ENCODE assay signal across 1 cellular context in the genomic region with DNA sequence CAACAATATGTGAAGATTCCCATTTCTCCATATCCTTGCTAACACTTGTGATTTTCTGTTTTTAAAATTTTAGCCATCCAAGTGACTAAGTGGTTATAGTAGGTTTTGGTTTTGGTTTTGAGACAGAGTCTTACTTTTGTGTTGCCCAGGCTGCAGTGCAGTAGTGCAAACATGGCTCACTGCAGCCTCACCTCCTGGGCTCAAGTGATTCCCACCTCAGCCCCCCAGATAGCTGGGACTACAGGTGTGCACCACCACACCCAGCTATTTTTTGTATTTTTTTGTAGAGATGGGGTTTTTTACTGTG.
TF ChIP-seq lines count a peak whose summit lies in the region.

No MANE protein-coding gene starts in this region.

TF ChIP-seq in HepG2, 621 proteins besides CTCF, POLR2A, EP300 and RAD21 (continued from another document):
- TF ChIP-seq ZNF407 (CRISPR knock-in tag; IDR thresholded peaks at IDR 0.05; ENCODE audit: not compliant biosample characterization) (no peak), NONO (IDR thresholded peaks at IDR 0.05) (no peak), NONO (CRISPR knock-in tag; conservative IDR thresholded peaks at IDR 0.05) (no peak)
- TF ChIP-seq, protein P1, sequence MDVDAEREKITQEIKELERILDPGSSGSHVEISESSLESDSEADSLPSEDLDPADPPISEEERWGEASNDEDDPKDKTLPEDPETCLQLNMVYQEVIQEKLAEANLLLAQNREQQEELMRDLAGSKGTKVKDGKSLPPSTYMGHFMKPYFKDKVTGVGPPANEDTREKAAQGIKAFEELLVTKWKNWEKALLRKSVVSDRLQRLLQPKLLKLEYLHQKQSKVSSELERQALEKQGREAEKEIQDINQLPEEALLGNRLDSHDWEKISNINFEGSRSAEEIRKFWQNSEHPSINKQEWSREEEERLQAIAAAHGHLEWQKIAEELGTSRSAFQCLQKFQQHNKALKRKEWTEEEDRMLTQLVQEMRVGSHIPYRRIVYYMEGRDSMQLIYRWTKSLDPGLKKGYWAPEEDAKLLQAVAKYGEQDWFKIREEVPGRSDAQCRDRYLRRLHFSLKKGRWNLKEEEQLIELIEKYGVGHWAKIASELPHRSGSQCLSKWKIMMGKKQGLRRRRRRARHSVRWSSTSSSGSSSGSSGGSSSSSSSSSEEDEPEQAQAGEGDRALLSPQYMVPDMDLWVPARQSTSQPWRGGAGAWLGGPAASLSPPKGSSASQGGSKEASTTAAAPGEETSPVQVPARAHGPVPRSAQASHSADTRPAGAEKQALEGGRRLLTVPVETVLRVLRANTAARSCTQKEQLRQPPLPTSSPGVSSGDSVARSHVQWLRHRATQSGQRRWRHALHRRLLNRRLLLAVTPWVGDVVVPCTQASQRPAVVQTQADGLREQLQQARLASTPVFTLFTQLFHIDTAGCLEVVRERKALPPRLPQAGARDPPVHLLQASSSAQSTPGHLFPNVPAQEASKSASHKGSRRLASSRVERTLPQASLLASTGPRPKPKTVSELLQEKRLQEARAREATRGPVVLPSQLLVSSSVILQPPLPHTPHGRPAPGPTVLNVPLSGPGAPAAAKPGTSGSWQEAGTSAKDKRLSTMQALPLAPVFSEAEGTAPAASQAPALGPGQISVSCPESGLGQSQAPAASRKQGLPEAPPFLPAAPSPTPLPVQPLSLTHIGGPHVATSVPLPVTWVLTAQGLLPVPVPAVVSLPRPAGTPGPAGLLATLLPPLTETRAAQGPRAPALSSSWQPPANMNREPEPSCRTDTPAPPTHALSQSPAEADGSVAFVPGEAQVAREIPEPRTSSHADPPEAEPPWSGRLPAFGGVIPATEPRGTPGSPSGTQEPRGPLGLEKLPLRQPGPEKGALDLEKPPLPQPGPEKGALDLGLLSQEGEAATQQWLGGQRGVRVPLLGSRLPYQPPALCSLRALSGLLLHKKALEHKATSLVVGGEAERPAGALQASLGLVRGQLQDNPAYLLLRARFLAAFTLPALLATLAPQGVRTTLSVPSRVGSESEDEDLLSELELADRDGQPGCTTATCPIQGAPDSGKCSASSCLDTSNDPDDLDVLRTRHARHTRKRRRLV (CRISPR knock-in tag; IDR thresholded peaks at IDR 0.05), result no peak
- TF ChIP-seq, protein P2, sequence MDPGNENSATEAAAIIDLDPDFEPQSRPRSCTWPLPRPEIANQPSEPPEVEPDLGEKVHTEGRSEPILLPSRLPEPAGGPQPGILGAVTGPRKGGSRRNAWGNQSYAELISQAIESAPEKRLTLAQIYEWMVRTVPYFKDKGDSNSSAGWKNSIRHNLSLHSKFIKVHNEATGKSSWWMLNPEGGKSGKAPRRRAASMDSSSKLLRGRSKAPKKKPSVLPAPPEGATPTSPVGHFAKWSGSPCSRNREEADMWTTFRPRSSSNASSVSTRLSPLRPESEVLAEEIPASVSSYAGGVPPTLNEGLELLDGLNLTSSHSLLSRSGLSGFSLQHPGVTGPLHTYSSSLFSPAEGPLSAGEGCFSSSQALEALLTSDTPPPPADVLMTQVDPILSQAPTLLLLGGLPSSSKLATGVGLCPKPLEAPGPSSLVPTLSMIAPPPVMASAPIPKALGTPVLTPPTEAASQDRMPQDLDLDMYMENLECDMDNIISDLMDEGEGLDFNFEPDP (CRISPR knock-in tag; conservative IDR thresholded peaks at IDR 0.05), result no peak
